18 cellular contexts compared by ENCODE assay signal in the genomic region with DNA sequence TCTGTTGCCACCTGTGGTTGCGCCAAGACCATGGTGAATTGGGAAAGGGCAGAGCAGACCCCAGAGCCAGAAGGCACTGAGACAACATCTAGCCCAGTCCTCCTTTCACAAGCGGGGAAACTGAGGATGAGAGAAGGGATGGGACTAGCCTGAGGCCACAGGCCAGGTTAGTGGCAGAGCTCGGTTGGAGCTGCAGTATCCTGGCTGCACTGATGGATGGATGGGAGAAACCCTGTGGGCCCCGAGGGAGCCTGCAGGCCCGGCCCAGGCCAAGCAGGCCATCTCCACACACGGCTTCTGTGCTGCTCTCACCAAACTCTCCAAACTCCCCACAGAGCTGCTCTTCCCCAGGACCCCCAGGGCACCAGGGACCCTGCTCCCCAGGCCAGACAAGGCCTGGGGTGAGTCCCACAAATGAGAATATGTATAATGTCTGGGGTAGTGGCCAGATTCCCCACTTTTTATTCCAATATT.
"Had no signal": no experiment of that assay in that cellular context is flagged by ENCODE, and none has a peak within 500 bp of the region (broad histone marks: within the 10 kb centered on the region; RNA-seq: fewer than 3 reads in every experiment).

No MANE protein-coding gene starts in this region.

- H3K4me3 ChIP-seq: dorsolateral prefrontal cortex, hepatocyte, stomach had no signal

- FAIRE-seq: astrocyte, bronchial epithelial cell, endometrium, keratinocyte had no signal

- ATAC-seq: activated naive CD8-positive, alpha-beta T cell treated with anti-CD3 and anti-CD28 coated beads, Interleukin-2, amount 50 U/mL, for 24 hours; left ventricle myocardium superior; natural killer cell; SK-N-SH treated with all-trans-retinoic acid at 6 μM for 48 hours had no signal

- H3K27ac ChIP-seq: hepatocyte, stomach, testis had no signal

- H3K4me1 ChIP-seq: testis had no signal

- H3K27me3 ChIP-seq: dorsolateral prefrontal cortex, hepatocyte, stomach, testis had no signal

- H3K9me3 ChIP-seq: stomach, testis had no signal

- DNase-seq: activated CD4-positive, alpha-beta memory T cell treated with anti-CD3 and anti-CD28 coated beads for 36 hours; activated CD4-positive, alpha-beta T cell treated with anti-CD3 and anti-CD28 coated beads for 1 hour; activated naive CD4-positive, alpha-beta T cell treated with Interleukin-2 at 50 U/mL for 16 hours; activated naive CD8-positive, alpha-beta T cell treated with anti-CD3 and anti-CD28 coated beads, Interleukin-2, amount 50 U/mL, for 24 hours; left ventricle myocardium superior; mesenchymal stem cell; natural killer cell; stimulated activated CD4-positive, alpha-beta T cell treated with anti-CD3 and anti-CD28 coated beads, Interleukin-12 subunit alpha, Interleukin-12 subunit beta, amount 100 ng/mL, for 4 hours; stimulated activated CD4-positive, alpha-beta T cell treated with anti-CD3 and anti-CD28 coated beads, Interleukin-2, amount 100 ng/mL, for 24 hours; stomach; testis had no signal
